Comparison of ENCODE assay signal across 23 cellular contexts in genomic region chr7:16710641-16711040, GRCh38. TPM values are rescaled to one million over a fixed set of nuclear protein-coding genes. Genes with fewer than 3 reads are reported as not detected.
DNase-seq lines count a peak whose midpoint lies in the region; FAIRE-seq and TF ChIP-seq lines count a peak whose summit lies in the region.
"Had no signal": no experiment of that assay in that cellular context is flagged by ENCODE, and none has a peak within 500 bp of the region (broad histone marks: within the 10 kb centered on the region; RNA-seq: fewer than 3 reads in every experiment).

No MANE protein-coding gene starts in this region.

- H3K9me3 ChIP-seq in A673 (ENCODE audit: low read depth, low read length, poor library complexity, severe bottlenecking) (no peaks in the 10 kb centered on the region), HEK293 (ENCODE audit: control insufficient read depth, insufficient read depth, low read depth, low read length) (no peaks in the 10 kb centered on the region), SK-N-MC (ENCODE audit: low read depth, low read length) (no peaks in the 10 kb centered on the region)
- H3K9me3 ChIP-seq: A549, Caco-2, HAP-1 had no signal

- no TSS peak for BruUV-seq in A673 (replicated peaks; lab: Mats Ljungman, UMichigan)

- H3K4me3 ChIP-seq in A673 (ENCODE audit: low read depth, low read length, poor library complexity, severe bottlenecking) (no peak overlapping the region), HEK293 (ENCODE audit: low read depth, low read length) (no peak overlapping the region), SK-N-MC (peak overlapping the region; percentile 47)
- H3K4me3 ChIP-seq: A549, BLaER1, HAP-1 had no signal

- H3K36me3 ChIP-seq in A673 (ENCODE audit: insufficient read depth, low read length, poor library complexity, severe bottlenecking): peaks cover 20% of the 10 kb centered on the region
- peaks cover 6 to 7% of the 10 kb centered on the region in 2 experiments for H3K36me3 ChIP-seq in HEK293 (ENCODE audit: control insufficient read depth in 2 of 2, insufficient read depth in 1 of 2, low read length in 2 of 2)
- peaks cover 30% of the 10 kb centered on the region for H3K36me3 ChIP-seq in SK-N-MC (ENCODE audit: insufficient read depth, low read length)

- H3K27ac ChIP-seq in A673 (ENCODE audit: low read depth, low read length, poor library complexity, severe bottlenecking): peak overlapping the region; percentile 92
- no peak overlapping the region for H3K27ac ChIP-seq in HEK293 (ENCODE audit: extremely low read depth, low read depth, low read length)
- peak overlapping the region; percentile 99 for H3K27ac ChIP-seq in SK-N-MC
- H3K27ac ChIP-seq: A549, BLaER1, C4-2B had no signal

- no peaks in the 10 kb centered on the region for H3K27me3 ChIP-seq in A673 (replicated peaks; ENCODE audit: insufficient read depth, low read depth, low read length, poor library complexity)
- H3K27me3 ChIP-seq: BLaER1 had no signal

- TF ChIP-seq CTCF in A673 (conservative IDR thresholded peaks at IDR 0.05; ENCODE audit: low read depth, low read length) (no peak), HEK293 (tag by site-specific recombination; IDR thresholded peaks at IDR 0.05) (no peak)

- H3K9ac ChIP-seq in SK-N-MC (ENCODE audit: insufficient read length): peak overlapping the region; percentile 61
- H3K9ac ChIP-seq: BLaER1 had no signal

- DNase-seq in A673 (ENCODE audit: low spot score) (peak; percentile 85), SK-N-MC (ENCODE audit: low read depth, low spot score) (peak; percentile 92), AG08395 (ENCODE audit: low spot score) (no peak), DMS79 treated with DMSO at 0.1 percent for 48 hours (lab: John Stamatoyannopoulos, UW) (no peak)
- DNase-seq in activated CD8-positive, alpha-beta memory T cell treated with anti-CD3 and anti-CD28 coated beads, Interleukin-2, amount 50 U/mL, for 48 hours: no peak
- DNase-seq: 8988T; Caco-2; CD4-positive, CD25-positive, alpha-beta regulatory T cell; CD8-positive, alpha-beta T cell; DMS153; EL; GF-D8; GOT3 had no signal

- CTCF ChIA-PET in A673 (lab: Charles Lee): interaction anchor here (0.6 kb wide), 2 partner anchors 139 to 564 kb away, joined by 3 to 4 read pairs; no protein-coding TSS in a partner anchor
- CTCF ChIA-PET in HEK293 (lab: Yijun Ruan, JAX): no interaction called here

- intact Hi-C loops in A673 (cut with micrococcal nuclease; ENCODE audit: unreplicated experiment): loop anchor here (1.0 to 5.0 kb wide), 4 partner anchors 87 to 332 kb away; no protein-coding TSS in a partner anchor

- H3K4me1 ChIP-seq in A673 (ENCODE audit: insufficient read depth, low read length, poor library complexity, severe bottlenecking): peaks cover 67% of the 10 kb centered on the region
- no peaks in the 10 kb centered on the region for H3K4me1 ChIP-seq in HEK293 (ENCODE audit: control insufficient read depth, insufficient read depth, low read length)
- H3K4me1 ChIP-seq: BLaER1, Caco-2, HAP-1 had no signal

- POLR2A ChIA-PET in A673 (lab: Charles Lee; ENCODE audit: low non-redundant PET): interaction anchor here (0.5 to 0.7 kb wide), 3 partner anchors 196 to 1311 kb away, joined by 4 to 6 read pairs (median 5); no protein-coding TSS in a partner anchor
- POLR2A ChIA-PET in HEK293 (lab: Yijun Ruan, JAX): no interaction called here

- FAIRE-seq in endometrium (lab: Jason Lieb, UNC): peak; percentile 15
- FAIRE-seq: A549, GM12891, GM18507, H54 had no signal

TF ChIP-seq in HEK293, 187 proteins besides CTCF, POLR2A, EP300 and RAD21:
- TF ChIP-seq ZNF837 (tag by site-specific recombination; IDR thresholded peaks at IDR 0.05) (no peak), ZNF366 (tag by site-specific recombination; conservative IDR thresholded peaks at IDR 0.05) (peak; percentile 81), ZNF530 (tag by site-specific recombination; IDR thresholded peaks at IDR 0.05; ENCODE audit: low read depth) (no peak), ZSCAN30 (tag by site-specific recombination; IDR thresholded peaks at IDR 0.05) (no peak)

RNA-seq across cellular contexts. Expression of gene TSPAN13, which starts 42.9 kb away (rescaled TPM):
- total RNA-seq in A673 (2021): 157 and 159 TPM in 2 replicates
- total RNA-seq: G401 had no signal

Comparison
In these comparisons a context has a peak if more than half of its experiments do, and no peak if none do; other contexts are left out.
1. DNase-seq: peak in A673 (single experiment) and SK-N-MC (single experiment); none in activated CD8-positive, alpha-beta memory T cell treated with anti-CD3 and anti-CD28 coated beads, Interleukin-2, amount 50 U/mL, for 48 hours (single experiment), AG08395 (single experiment) and DMS79 treated with DMSO at 0.1 percent for 48 hours (single experiment).